In the genomic region with DNA sequence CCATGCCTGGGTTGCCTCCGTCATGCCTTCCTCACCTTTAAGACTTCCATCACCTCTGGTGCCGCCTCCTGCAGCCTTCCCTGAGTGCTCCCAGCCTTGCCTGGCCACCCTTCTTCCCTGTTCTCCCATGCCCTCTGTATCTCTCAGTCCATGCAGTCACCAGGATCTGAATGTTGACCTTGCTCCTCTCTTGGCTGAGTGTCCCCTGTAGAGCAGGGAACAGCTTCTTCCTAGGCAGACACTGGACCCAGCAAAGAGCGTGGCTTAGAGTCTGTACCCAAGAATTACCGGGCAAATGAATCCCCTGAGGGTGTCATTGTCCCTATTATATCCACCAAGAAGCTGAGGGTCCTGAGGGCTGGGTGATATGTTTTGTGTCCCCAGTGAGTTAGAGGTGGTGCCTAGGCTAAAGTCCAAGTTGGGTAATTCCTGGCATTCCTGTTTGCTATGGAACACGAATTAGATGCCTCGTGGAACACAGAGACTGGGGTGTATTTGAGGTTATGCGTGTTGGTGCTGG, we compare ENCODE assay signal across 19 cellular contexts.
"Had no signal": no experiment of that assay in that cellular context is flagged by ENCODE, and none has a peak within 500 bp of the region (broad histone marks: within the 10 kb centered on the region; RNA-seq: fewer than 3 reads in every experiment).

No MANE protein-coding gene starts in this region.

- H3K9me3 ChIP-seq: esophagus squamous epithelium, gastroesophageal sphincter, right atrium auricular region, tibial artery, upper lobe of left lung, uterus had no signal

- H3K36me3 ChIP-seq: esophagus squamous epithelium, gastroesophageal sphincter, right atrium auricular region, tibial artery, upper lobe of left lung, uterus had no signal

- ATAC-seq: gastroesophageal sphincter; left colon; natural killer cell treated with Interleukin-12 subunit alpha and Interleukin-12 subunit beta and Interleukin-15 and Interleukin-18, amount 100 ng/mL, for 72 hours; stimulated activated effector memory CD8-positive, alpha-beta T cell treated with anti-CD3 and anti-CD28 coated beads, Interleukin-12 subunit alpha, Interleukin-12 subunit beta, amount 100 ng/mL, for 72 hours had no signal

- H3K36me3 Mint-ChIP-seq: natural killer cell treated with Interleukin-12 subunit alpha and Interleukin-12 subunit beta and Interleukin-15 and Interleukin-18, amount 100 ng/mL, for 72 hours; stimulated activated effector memory CD8-positive, alpha-beta T cell treated with anti-CD3 and anti-CD28 coated beads, Interleukin-12 subunit alpha, Interleukin-12 subunit beta, amount 100 ng/mL, for 72 hours had no signal

- H3K4me3 Mint-ChIP-seq: natural killer cell treated with Interleukin-12 subunit alpha and Interleukin-12 subunit beta and Interleukin-15 and Interleukin-18, amount 100 ng/mL, for 72 hours; stimulated activated effector memory CD8-positive, alpha-beta T cell treated with anti-CD3 and anti-CD28 coated beads, Interleukin-12 subunit alpha, Interleukin-12 subunit beta, amount 100 ng/mL, for 72 hours; stimulated activated naive CD8-positive, alpha-beta T cell treated with anti-CD3 and anti-CD28 coated beads, Interleukin-15, Interleukin-2, amounts not matched to agents 100 ng/mL and 50 ng/mL, for 24 hours had no signal

- H3K27me3 ChIP-seq: gastroesophageal sphincter, right atrium auricular region, tibial artery, upper lobe of left lung, uterus had no signal

- H3K9me3 Mint-ChIP-seq: natural killer cell treated with Interleukin-12 subunit alpha and Interleukin-12 subunit beta and Interleukin-15 and Interleukin-18, amount 100 ng/mL, for 72 hours; stimulated activated effector memory CD8-positive, alpha-beta T cell treated with anti-CD3 and anti-CD28 coated beads, Interleukin-12 subunit alpha, Interleukin-12 subunit beta, amount 100 ng/mL, for 72 hours; stimulated activated naive CD8-positive, alpha-beta T cell treated with anti-CD3 and anti-CD28 coated beads, Interleukin-15, Interleukin-2, amounts not matched to agents 100 ng/mL and 50 ng/mL, for 24 hours had no signal

- H3K4me3 ChIP-seq: esophagus squamous epithelium, gastroesophageal sphincter, right atrium auricular region, smooth muscle cell, tibial artery, upper lobe of left lung, uterus had no signal

- H3K4me1 Mint-ChIP-seq: stimulated activated effector memory CD8-positive, alpha-beta T cell treated with anti-CD3 and anti-CD28 coated beads, Interleukin-12 subunit alpha, Interleukin-12 subunit beta, amount 100 ng/mL, for 72 hours had no signal

- H3K27ac Mint-ChIP-seq: natural killer cell treated with Interleukin-12 subunit alpha and Interleukin-12 subunit beta and Interleukin-15 and Interleukin-18, amount 100 ng/mL, for 72 hours; stimulated activated effector memory CD8-positive, alpha-beta T cell treated with anti-CD3 and anti-CD28 coated beads, Interleukin-12 subunit alpha, Interleukin-12 subunit beta, amount 100 ng/mL, for 72 hours; stimulated activated naive CD8-positive, alpha-beta T cell treated with anti-CD3 and anti-CD28 coated beads, Interleukin-15, Interleukin-2, amounts not matched to agents 100 ng/mL and 50 ng/mL, for 24 hours had no signal

- DNase-seq: cerebellar nuclear complex; dermis blood vessel endothelial cell; esophagus squamous epithelium; foreskin fibroblast; glutamatergic neuron; left colon; mammary epithelial cell; midbrain; stimulated activated CD4-positive, alpha-beta T cell treated with anti-CD3 and anti-CD28 coated beads, Interleukin-2, amount 100 ng/mL, for 48 hours; stimulated activated CD8-positive, alpha-beta memory T cell treated with anti-CD3 and anti-CD28 coated beads, Interleukin-4, amount 100 ng/mL, for 48 hours; upper lobe of left lung; uterus had no signal
